In the genomic region with DNA sequence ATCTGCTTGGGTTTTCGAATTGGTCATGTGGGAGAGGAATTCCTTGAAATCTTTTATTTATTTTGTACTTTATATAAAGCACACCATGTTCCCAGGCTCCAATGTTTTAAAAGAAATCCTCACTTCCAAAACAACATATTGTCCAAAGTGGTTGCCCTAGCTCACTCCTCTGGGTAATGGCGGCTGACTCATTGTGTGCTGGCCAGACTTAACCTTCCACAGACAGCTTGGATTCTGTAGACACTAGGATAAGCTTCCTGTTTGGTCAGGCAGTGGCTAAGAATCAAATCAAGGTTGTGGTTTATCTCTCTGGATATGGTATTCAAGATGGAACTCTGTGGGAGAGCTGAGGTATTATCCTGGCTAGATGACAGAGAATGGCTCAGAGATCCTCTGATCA, we compare ENCODE assay signal across 12 cellular contexts. TPM values are rescaled to one million over a fixed set of nuclear protein-coding genes. Genes with fewer than 3 reads are reported as not detected.
A peak's percentile ranks its signal among the peaks of the same experiment; 100 is the strongest.
DNase-seq lines count a peak whose midpoint lies in the region; ATAC-seq, FAIRE-seq and TF ChIP-seq lines count a peak whose summit lies in the region.
"Had no signal": no experiment of that assay in that cellular context is flagged by ENCODE, and none has a peak within 500 bp of the region (broad histone marks: within the 10 kb centered on the region; RNA-seq: fewer than 3 reads in every experiment).

No MANE protein-coding gene starts in this region.

- H3K36me3 Mint-ChIP-seq in CD14-positive monocyte, result no peaks in the 10 kb centered on the region

- peaks cover 12% of the 10 kb centered on the region for H3K4me1 ChIP-seq in keratinocyte (ENCODE audit: control insufficient read depth, extremely low read depth, insufficient read depth, low read length)

- H3K4me1 Mint-ChIP-seq in CD14-positive monocyte, result no peaks in the 10 kb centered on the region

- H3K79me2 ChIP-seq in keratinocyte (ENCODE audit: control insufficient read depth, insufficient read depth, low read length), result no peaks in the 10 kb centered on the region

- no peaks in the 10 kb centered on the region for H3K27me3 Mint-ChIP-seq in CD14-positive monocyte (ENCODE audit: low read depth in 3 of 3)

- DNase-seq in A172 (ENCODE audit: low spot score) (peak; percentile 95), HT-29 (ENCODE audit: low spot score) (peak; percentile 2), brain microvascular endothelial cell (peak; percentile 98), keratinocyte (ENCODE audit: low read depth, low spot score) (peak; percentile 40), activated gamma-delta T cell (lab: John Stamatoyannopoulos, UW) (no peak), CD14-positive monocyte (ENCODE audit: low spot score) (no peak), omental fat pad (ENCODE audit: low spot score) (no peak)
- DNase-seq: activated CD8-positive, alpha-beta memory T cell treated with anti-CD3 and anti-CD28 coated beads, Interleukin-2, amount 50 U/mL, for 4 hours; AML-193; effector CD8-positive, alpha-beta T cell had no signal

- in situ Hi-C loops in brain microvascular endothelial cell (cut with HindIII; ENCODE audit: low pct_ligation_motif_present, low sequenced_read_pairs), result no loop called here

- no peaks in the 10 kb centered on the region for H4K20me1 ChIP-seq in keratinocyte (ENCODE audit: control insufficient read depth, extremely low read depth, insufficient read depth, low read length)

- H3K27ac ChIP-seq in brain microvascular endothelial cell, result peak overlapping the region; percentile 71
- H3K27ac ChIP-seq in keratinocyte (ENCODE audit: control insufficient read depth, insufficient read depth, low read length), result no peak overlapping the region
- H3K27ac ChIP-seq: SK-N-MC had no signal

- H3K36me3 ChIP-seq in brain microvascular endothelial cell (replicated peaks) (no peaks in the 10 kb centered on the region), keratinocyte (ENCODE audit: control insufficient read depth in 2 of 2, extremely low read depth in 1 of 2, insufficient read depth in 2 of 2, low read length in 2 of 2) (no peaks in the 10 kb centered on the region)

- TF ChIP-seq CTCF in brain microvascular endothelial cell (IDR thresholded peaks at IDR 0.05; ENCODE audit: low read depth, low read length, missing control alignments) (no peak), keratinocyte (optimal IDR thresholded peaks at IDR 0.05 in 1 of 3, IDR thresholded peaks at IDR 0.05 in 1 of 3, conservative IDR thresholded peaks at IDR 0.05 in 1 of 3; ENCODE audit: extremely low read depth in 1 of 3, insufficient read depth in 2 of 3, low read length in 3 of 3) (no peak), CD14-positive monocyte (IDR thresholded peaks at IDR 0.05) (no peak), omental fat pad (IDR thresholded peaks at IDR 0.05) (no peak)

- H3K4me3 ChIP-seq in brain microvascular endothelial cell (ENCODE audit: low read depth, low read length) (no peak overlapping the region), keratinocyte (ENCODE audit: control insufficient read depth in 2 of 3, extremely low read depth in 1 of 3, insufficient read depth in 2 of 3, low read depth in 1 of 3, low read length in 3 of 3) (no peak overlapping the region)
- H3K4me3 ChIP-seq: SK-N-MC had no signal

- dilution Hi-C loops in keratinocyte (cut with MboI; ENCODE audit: extremely low pct_ligation_motif_present, low sequenced_read_pairs), result no loop called here

- H3K27ac Mint-ChIP-seq in CD14-positive monocyte, result no peak overlapping the region

- H3K9me3 ChIP-seq in keratinocyte (ENCODE audit: control insufficient read depth, low read depth, low read length), result no peaks in the 10 kb centered on the region

- H3K27me3 ChIP-seq in brain microvascular endothelial cell (replicated peaks), result no peaks in the 10 kb centered on the region
- H3K27me3 ChIP-seq in keratinocyte (ENCODE audit: control insufficient read depth, extremely low read depth, insufficient read depth, low read length), result peaks cover 6% of the 10 kb centered on the region

- H3K9ac ChIP-seq in keratinocyte (ENCODE audit: control insufficient read depth, extremely low read depth, insufficient read depth, low read length), result no peak overlapping the region

- FAIRE-seq in keratinocyte (lab: Jason Lieb, UNC), result peak; percentile 91

- no peak overlapping the region for H2AFZ ChIP-seq in keratinocyte (ENCODE audit: control insufficient read depth, low read length)

- H3K4me2 ChIP-seq in keratinocyte (ENCODE audit: control insufficient read depth, extremely low read depth, insufficient read depth, low read depth, low read length), result peak overlapping the region; percentile 22

- H3K4me3 Mint-ChIP-seq in CD14-positive monocyte, result no peak overlapping the region

- H3K9me3 Mint-ChIP-seq in CD14-positive monocyte, result peaks cover 0 to 5% (median 0%) of the 10 kb centered on the region in 7 donors

- H3K9me1 ChIP-seq in keratinocyte (ENCODE audit: control insufficient read depth, extremely low read depth, insufficient read depth, low read length), result no peaks in the 10 kb centered on the region

- ATAC-seq in GM18861 (IDR thresholded peaks at IDR 0.05; ENCODE audit: unreplicated experiment) (no peak), omental fat pad (ENCODE audit: low FRiP score) (no peak)

- intact Hi-C loops in CD14-positive monocyte (cut with micrococcal nuclease), result no loop called here

RNA-seq across cellular contexts. Expression of a gene that starts 55.8 kb away (rescaled TPM):
- total RNA-seq in A172 (2014; rRNA removed; shearing (Covaris generic)), result 4.5 and 5.1 TPM in 2 replicates
- total RNA-seq in HT-29 (2014; rRNA removed; shearing (Covaris generic)), result 4.3 and 12.3 TPM in 2 replicates
- polyA plus RNA-seq in keratinocyte (4.7 to 22.2 TPM (median 9.7 TPM) in 3 replicates), CD14-positive monocyte (under 1 TPM; 0.41 to 0.69 TPM)
- polyA plus RNA-seq in keratinocyte (2011; ENCODE audit: low read depth), result 3.8 TPM
- polyA plus RNA-seq in keratinocyte (2011; cell fraction: cytosol; rRNA removed), result 6.1 and 9.2 TPM in 2 replicates
- polyA plus RNA-seq in keratinocyte (2011; cell fraction: nucleus; rRNA removed), result 5.6 and 7.3 TPM in 2 replicates
- 5.9 and 20.9 TPM in 2 replicates for polyA plus RNA-seq in keratinocyte (2012; ENCODE audit: low replicate concordance)
- polyA minus RNA-seq in keratinocyte, result 1.1 to 8.3 TPM (median 2.5 TPM) in 3 replicates
- 2.1 TPM for polyA minus RNA-seq in keratinocyte (2011; cell fraction: cytosol; rRNA and poly(A)+ RNA removed)
- polyA minus RNA-seq in keratinocyte (2011; cell fraction: nucleus; rRNA and poly(A)+ RNA removed), result 4.4 and 11.0 TPM in 2 replicates
- 10 to 100 TPM in 2 of 4 donors, 1 to 10 TPM in 2; 7.6 to 18.3 (median 10.7) TPM for total RNA-seq in omental fat pad

Comparison
In these comparisons a context has a peak if more than half of its experiments do, and no peak if none do; other contexts are left out.
1. DNase-seq: peak in A172 (single experiment), HT-29 (single experiment), brain microvascular endothelial cell (single experiment) and keratinocyte (single experiment); none in activated gamma-delta T cell (single experiment), CD14-positive monocyte (single experiment) and omental fat pad (single experiment).